Comparison of ENCODE assay signal across 8 cellular contexts in the genomic region with DNA sequence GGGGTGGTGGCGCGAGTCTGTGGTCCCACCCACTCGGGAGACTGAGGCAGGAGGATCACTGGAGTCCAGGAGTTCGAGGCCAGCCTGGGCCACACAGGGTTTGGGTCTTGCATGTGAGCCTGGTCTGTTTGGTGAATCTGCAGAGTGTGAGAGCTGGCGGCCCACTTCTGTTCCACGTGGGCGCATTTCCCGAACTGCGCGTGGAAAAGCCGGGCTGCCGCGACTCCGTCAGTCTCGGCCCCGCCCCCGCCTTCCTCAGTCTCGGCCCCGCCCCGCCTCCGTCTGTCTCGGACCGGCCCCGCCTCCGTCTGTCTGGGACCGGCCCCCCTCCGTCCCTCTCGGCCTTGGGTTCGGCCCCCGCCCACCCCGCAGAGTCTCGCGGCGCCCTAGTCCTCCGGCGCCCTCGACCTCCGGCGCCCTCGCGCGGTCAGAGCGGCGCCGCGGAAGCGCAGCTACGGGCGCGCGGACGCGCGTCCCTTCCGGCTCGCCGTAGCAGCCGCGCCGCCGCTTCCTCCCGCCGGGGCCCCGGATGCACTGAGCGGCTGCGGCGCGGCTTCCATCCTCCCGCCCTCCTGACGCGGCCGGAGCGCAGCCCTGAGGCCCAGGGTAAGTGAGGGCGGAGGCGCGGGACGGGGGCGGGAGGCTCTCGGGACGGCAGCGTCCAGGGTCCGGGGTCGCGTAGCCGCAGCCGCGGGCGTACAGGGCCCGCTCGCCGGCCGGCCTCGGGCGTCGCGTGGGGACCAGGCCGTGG. TPM values are rescaled to one million over a fixed set of nuclear protein-coding genes. Genes with fewer than 3 reads are reported as not detected.
A peak's percentile ranks its signal among the peaks of the same experiment; 100 is the strongest.
DNase-seq lines count a peak whose midpoint lies in the region; ATAC-seq and TF ChIP-seq lines count a peak whose summit lies in the region.

A gene with protein sequence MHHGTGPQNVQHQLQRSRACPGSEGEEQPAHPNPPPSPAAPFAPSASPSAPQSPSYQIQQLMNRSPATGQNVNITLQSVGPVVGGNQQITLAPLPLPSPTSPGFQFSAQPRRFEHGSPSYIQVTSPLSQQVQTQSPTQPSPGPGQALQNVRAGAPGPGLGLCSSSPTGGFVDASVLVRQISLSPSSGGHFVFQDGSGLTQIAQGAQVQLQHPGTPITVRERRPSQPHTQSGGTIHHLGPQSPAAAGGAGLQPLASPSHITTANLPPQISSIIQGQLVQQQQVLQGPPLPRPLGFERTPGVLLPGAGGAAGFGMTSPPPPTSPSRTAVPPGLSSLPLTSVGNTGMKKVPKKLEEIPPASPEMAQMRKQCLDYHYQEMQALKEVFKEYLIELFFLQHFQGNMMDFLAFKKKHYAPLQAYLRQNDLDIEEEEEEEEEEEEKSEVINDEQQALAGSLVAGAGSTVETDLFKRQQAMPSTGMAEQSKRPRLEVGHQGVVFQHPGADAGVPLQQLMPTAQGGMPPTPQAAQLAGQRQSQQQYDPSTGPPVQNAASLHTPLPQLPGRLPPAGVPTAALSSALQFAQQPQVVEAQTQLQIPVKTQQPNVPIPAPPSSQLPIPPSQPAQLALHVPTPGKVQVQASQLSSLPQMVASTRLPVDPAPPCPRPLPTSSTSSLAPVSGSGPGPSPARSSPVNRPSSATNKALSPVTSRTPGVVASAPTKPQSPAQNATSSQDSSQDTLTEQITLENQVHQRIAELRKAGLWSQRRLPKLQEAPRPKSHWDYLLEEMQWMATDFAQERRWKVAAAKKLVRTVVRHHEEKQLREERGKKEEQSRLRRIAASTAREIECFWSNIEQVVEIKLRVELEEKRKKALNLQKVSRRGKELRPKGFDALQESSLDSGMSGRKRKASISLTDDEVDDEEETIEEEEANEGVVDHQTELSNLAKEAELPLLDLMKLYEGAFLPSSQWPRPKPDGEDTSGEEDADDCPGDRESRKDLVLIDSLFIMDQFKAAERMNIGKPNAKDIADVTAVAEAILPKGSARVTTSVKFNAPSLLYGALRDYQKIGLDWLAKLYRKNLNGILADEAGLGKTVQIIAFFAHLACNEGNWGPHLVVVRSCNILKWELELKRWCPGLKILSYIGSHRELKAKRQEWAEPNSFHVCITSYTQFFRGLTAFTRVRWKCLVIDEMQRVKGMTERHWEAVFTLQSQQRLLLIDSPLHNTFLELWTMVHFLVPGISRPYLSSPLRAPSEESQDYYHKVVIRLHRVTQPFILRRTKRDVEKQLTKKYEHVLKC (N-terminal part only) (plus strand): TSS at position 512 of the 751 bp plus-strand sequence. CDS start 10,678 bp downstream, outside the sequence.

- peak; percentile 87 for ATAC-seq in GM19351 (IDR thresholded peaks at IDR 0.05; ENCODE audit: unreplicated experiment)
- peak; percentile 96 for ATAC-seq in HG03521 (IDR thresholded peaks at IDR 0.05; ENCODE audit: unreplicated experiment)
- ATAC-seq in right lobe of liver, result peak; percentile 96 to 99 (median 98)

- H3K36me3 ChIP-seq in right lobe of liver, result no peaks in the 10 kb centered on the region

- H3K4me3 ChIP-seq in right lobe of liver, result peak within 1 kb of the TSS; percentile 94 to 98 (median 95)

- DNase-seq in C1 segment of cervical spinal cord (lab: John Stamatoyannopoulos, UW), result peak; percentile 40 to 92 (median 80)
- DNase-seq in NCI-H748 (lab: John Stamatoyannopoulos, UW; ENCODE audit: unreplicated experiment), result peak; percentile 92
- peak; percentile 91 to 92 for DNase-seq in activated CD4-positive, alpha-beta T cell treated with anti-CD3 and anti-CD28 coated beads, Interleukin-2, amount 50 U/mL, for 24 hours (ENCODE audit: low read depth in 1 of 2, low spot score in 1 of 2)
- DNase-seq in dermis blood vessel endothelial cell, result peak; percentile 96
- peak; percentile 96 to 97 (median 97) for DNase-seq in right lobe of liver
- DNase-seq in stimulated activated CD4-positive, alpha-beta T cell treated with anti-CD3 and anti-CD28 coated beads, Interleukin-4, amount 100 ng/mL, for 24 hours, result peak; percentile 93

- H3K27ac ChIP-seq in right lobe of liver, result peak within 1 kb of the TSS; percentile 1 to 55 (median 48)

- TF ChIP-seq POLR2A in right lobe of liver (IDR thresholded peaks at IDR 0.05), result peak; percentile 54

- TF ChIP-seq CTCF in right lobe of liver (IDR thresholded peaks at IDR 0.05), result peak; percentile 36 to 66 (median 56)

- intact Hi-C loops in right lobe of liver (cut with DNase I), result loop anchor here in 1 of 2 donors (10.0 kb wide), 1 partner anchor 95 kb away; no protein-coding TSS in a partner anchor

- H3K4me1 ChIP-seq in right lobe of liver, result peaks cover 0 to 10% (median 3%) of the 10 kb centered on the region in 4 donors

- 2% methylated on average over 12 of the region's 97 CpGs for WGBS in right lobe of liver (ENCODE audit: insufficient coverage, low coverage, low lambda C conversion rate, missing lambda C conversion rate)

- no peaks in the 10 kb centered on the region for H3K27me3 ChIP-seq in right lobe of liver

- no peaks in the 10 kb centered on the region for H3K9me3 ChIP-seq in right lobe of liver

RNA-seq across cellular contexts. Expression of the gene that starts here (rescaled TPM):
- total RNA-seq in dermis blood vessel endothelial cell (9.7 and 20.3 TPM in 2 replicates), right lobe of liver (10 to 100 TPM; 10.9 to 16.3 (median 13.3) TPM)

Comparison
In these comparisons a context has a peak if more than half of its experiments do, and no peak if none do; other contexts are left out.
1. Peak in every context shown above with its lines: DNase-seq, ATAC-seq, H3K4me3 ChIP-seq and H3K27ac ChIP-seq.